25 cellular contexts compared by ENCODE assay signal in the genomic region with DNA sequence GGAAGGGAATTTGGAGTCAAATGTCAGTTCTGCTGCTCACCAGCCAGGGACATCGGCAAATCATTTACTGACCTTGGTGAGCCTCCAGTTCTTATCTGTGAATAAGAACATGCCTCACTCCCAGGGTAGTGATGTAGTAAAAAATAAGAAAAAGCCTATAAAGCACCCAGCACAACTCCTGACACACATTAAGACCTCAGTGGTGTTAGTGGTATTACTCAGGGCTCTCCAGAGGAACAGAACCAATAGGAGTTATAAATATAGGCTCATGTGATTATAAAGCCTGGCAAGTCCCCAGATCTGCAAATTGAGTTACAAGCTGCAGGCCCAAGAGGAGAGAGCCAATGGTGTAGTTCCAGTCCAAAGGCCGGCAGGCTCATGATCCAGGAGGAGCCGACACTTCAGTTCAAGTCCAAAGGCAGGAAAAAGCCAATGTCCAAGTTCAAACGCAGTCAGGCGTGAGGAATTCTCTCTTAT.
A peak's percentile ranks its signal among the peaks of the same experiment; 100 is the strongest.
DNase-seq lines count a peak whose midpoint lies in the region; ATAC-seq and TF ChIP-seq lines count a peak whose summit lies in the region.
"Had no signal": no experiment of that assay in that cellular context is flagged by ENCODE, and none has a peak within 500 bp of the region (broad histone marks: within the 10 kb centered on the region; RNA-seq: fewer than 3 reads in every experiment).

No MANE protein-coding gene starts in this region.

- no peak overlapping the region for H3K4me2 ChIP-seq in trophoblast cell (ENCODE audit: low read length)

- intact Hi-C loops in heart left ventricle (cut with DNase I) (no loop called here), left colon (cut with DNase I, micrococcal nuclease) (no loop called here), aorta (cut with DNase I) (no loop called here)

- no peak overlapping the region for H3K23ac ChIP-seq in trophoblast cell (ENCODE audit: low read length)

- no peaks in the 10 kb centered on the region for H3K79me1 ChIP-seq in trophoblast cell (ENCODE audit: low read length)

- no peak overlapping the region for H4K91ac ChIP-seq in trophoblast cell (ENCODE audit: low read depth, low read length)

- H3K36me3 ChIP-seq in heart left ventricle (no peaks in the 10 kb centered on the region), right atrium auricular region (no peaks in the 10 kb centered on the region), trophoblast cell (ENCODE audit: control insufficient read depth in 1 of 2, insufficient read depth in 2 of 2, low read length in 2 of 2) (no peaks in the 10 kb centered on the region), aorta (ENCODE audit: control insufficient read depth in 1 of 2, insufficient read depth in 2 of 2, low read length in 1 of 2) (no peaks in the 10 kb centered on the region)
- H3K36me3 ChIP-seq: sigmoid colon, WERI-Rb-1 had no signal

- H3K9me3 ChIP-seq in heart left ventricle (peaks cover 0 to 10% (median 4%) of the 10 kb centered on the region in 12 donors), right atrium auricular region (peaks cover 0 to 14% of the 10 kb centered on the region in 2 donors), trophoblast cell (ENCODE audit: insufficient read depth, low read depth, low read length) (no peaks in the 10 kb centered on the region), aorta (ENCODE audit: control insufficient read depth, low read length) (no peaks in the 10 kb centered on the region)

- no peak overlapping the region for H2BK120ac ChIP-seq in trophoblast cell (ENCODE audit: insufficient read depth, low read length, poor library complexity)

- H3K4me1 ChIP-seq in heart left ventricle (no peaks in the 10 kb centered on the region), right atrium auricular region (peaks cover 0 to 3% of the 10 kb centered on the region in 2 donors), trophoblast cell (ENCODE audit: control insufficient read depth in 1 of 2, insufficient read depth in 2 of 2, low read length in 2 of 2) (peaks cover 0 to 4% of the 10 kb centered on the region in 2 experiments), aorta (ENCODE audit: control insufficient read depth in 1 of 2, insufficient read depth in 2 of 2, low read length in 2 of 2) (no peaks in the 10 kb centered on the region)
- H3K4me1 ChIP-seq: sigmoid colon had no signal

- H4K12ac ChIP-seq in trophoblast cell (ENCODE audit: low read depth, low read length) = no peak overlapping the region

- TF ChIP-seq CTCF in heart left ventricle (IDR thresholded peaks at IDR 0.05) (no peak), right atrium auricular region (IDR thresholded peaks at IDR 0.05) (no peak)

- H3K4me3 ChIP-seq in heart left ventricle (no peak overlapping the region), right atrium auricular region (no peak overlapping the region), trophoblast cell (ENCODE audit: low read depth, low read length) (no peak overlapping the region), aorta (ENCODE audit: low read length in 2 of 2) (no peak overlapping the region)
- H3K4me3 ChIP-seq: sigmoid colon had no signal

- peaks cover 0 to 20% (median 0%) of the 10 kb centered on the region in 9 donors for H3K27me3 ChIP-seq in heart left ventricle
- no peaks in the 10 kb centered on the region for H3K27me3 ChIP-seq in right atrium auricular region
- no peaks in the 10 kb centered on the region for H3K27me3 ChIP-seq in trophoblast cell (ENCODE audit: insufficient read depth, low read length)
- no peaks in the 10 kb centered on the region for H3K27me3 ChIP-seq in aorta (ENCODE audit: control insufficient read depth in 1 of 2, insufficient read depth in 2 of 2, low read length in 1 of 2)

- no peak for TF ChIP-seq POLR2A in heart left ventricle (IDR thresholded peaks at IDR 0.05)

- H2BK12ac ChIP-seq in trophoblast cell (ENCODE audit: low read length) = peak overlapping the region; percentile 31

- H3K79me2 ChIP-seq in trophoblast cell (ENCODE audit: control insufficient read depth, insufficient read depth, low read length, poor library complexity) = no peaks in the 10 kb centered on the region

- no peak overlapping the region for H3K9ac ChIP-seq in trophoblast cell (ENCODE audit: low read length)

- DNase-seq in heart left ventricle (peak in 1 of 5 donors; percentile 26), right atrium auricular region (ENCODE audit: low spot score) (no peak), left colon (peak; percentile 64 to 86), trophoblast cell (no peak), aorta (no peak), islet precursor cell (no peak)
- DNase-seq: activated CD4-positive, alpha-beta T cell treated with anti-CD3 and anti-CD28 coated beads, Interleukin-2, amount 10 ng/mL, durations not matched to agents 7 days and 5 days; AML-193; CD8-positive, alpha-beta memory T cell; foreskin melanocyte; hippocampal formation; IMR-90; mesenchymal stem cell; naive B cell; NCI-H1105 treated with DMSO at 0.1 percent for 48 hours; NCI-H2029; NCI-H2227 treated with DMSO at 0.1 percent for 48 hours; NCI-H69; sigmoid colon; WERI-Rb-1 had no signal

- no peak overlapping the region for H4K8ac ChIP-seq in trophoblast cell (ENCODE audit: low read depth, low read length)

- H3K4ac ChIP-seq in trophoblast cell (ENCODE audit: low read depth, low read length) = no peak overlapping the region

- peak overlapping the region; percentile 21 for H2AK5ac ChIP-seq in trophoblast cell (ENCODE audit: low read length)

- no peak overlapping the region for H2AFZ ChIP-seq in trophoblast cell (ENCODE audit: insufficient read depth, low read length, poor library complexity)

- peak in 3 of 4 donors; percentile 29 to 74 (median 66) for ATAC-seq in heart left ventricle
- peak; percentile 89 for ATAC-seq in left colon
- ATAC-seq in aorta (ENCODE audit: low FRiP score) = peak; percentile 80
- no peak for ATAC-seq in activated CD4-positive, CD25-positive, alpha-beta regulatory T cell treated with anti-CD3 and anti-CD28 coated beads, Interleukin-2, amount 50 U/mL, for 24 hours
- no peak for ATAC-seq in HG03378 (IDR thresholded peaks at IDR 0.05; ENCODE audit: unreplicated experiment)
- ATAC-seq: activated T-helper 17 cell treated with anti-CD3 and anti-CD28 coated beads, Interleukin-2, amount 50 U/mL, for 72 hours; SK-N-SH treated with all-trans-retinoic acid at 6 μM for 48 hours had no signal

- H3K14ac ChIP-seq in trophoblast cell (ENCODE audit: low read length) = no peak overlapping the region

- no peak overlapping the region for H3K18ac ChIP-seq in trophoblast cell (ENCODE audit: low read length)

- H3K27ac ChIP-seq in heart left ventricle (peak overlapping the region in 2 of 12 donors; percentile 33 to 50), right atrium auricular region (no peak overlapping the region), trophoblast cell (ENCODE audit: low read depth, low read length) (no peak overlapping the region), aorta (ENCODE audit: low read depth in 1 of 2, low read length in 2 of 2) (no peak overlapping the region)
- H3K27ac ChIP-seq: epithelial cell of prostate, sigmoid colon, WERI-Rb-1 had no signal

- no peak overlapping the region for H2BK5ac ChIP-seq in trophoblast cell (ENCODE audit: low read depth, low read length, poor library complexity)

- 40 to 70% (median 63%) methylated on average over 5 of the region's 5 CpGs for WGBS in heart left ventricle, 4 donors
- no CpG with 5 or more reads among the region's 5 CpGs for WGBS in trophoblast cell (ENCODE audit: extremely low coverage, insufficient coverage, insufficient read length)
- WGBS in aorta, 2 donors = 59 to 67% methylated on average over 5 of the region's 5 CpGs

Comparison
In these comparisons a context has a peak if more than half of its experiments do, and no peak if none do; other contexts are left out.
1. ATAC-seq: peak in heart left ventricle (3 of 4), left colon (single experiment) and aorta (single experiment); none in activated CD4-positive, CD25-positive, alpha-beta regulatory T cell treated with anti-CD3 and anti-CD28 coated beads, Interleukin-2, amount 50 U/mL, for 24 hours (0 of 2) and HG03378 (single experiment).
2. DNase-seq: peak in left colon (2 of 2); none in right atrium auricular region (single experiment), trophoblast cell (0 of 2), aorta (0 of 2) and islet precursor cell (single experiment).